In the genomic region with DNA sequence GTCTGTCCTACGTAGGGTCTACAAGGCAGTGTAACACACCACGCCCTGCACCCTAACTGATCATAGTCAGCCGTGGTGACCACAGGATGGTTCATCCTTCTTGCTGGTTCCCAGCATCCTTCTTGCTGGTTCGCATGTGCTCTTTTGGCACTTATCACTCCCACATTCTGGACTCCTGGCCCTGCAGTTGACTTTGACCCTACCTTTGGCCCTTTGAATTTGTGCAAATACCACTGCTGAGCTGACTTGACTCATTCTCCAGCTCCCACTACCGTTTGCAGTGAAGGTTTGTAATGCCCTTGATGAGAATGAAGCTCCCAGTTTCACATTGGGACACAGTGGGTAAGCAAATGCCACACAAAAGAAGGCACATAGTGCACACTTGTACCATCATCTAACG, we compare ENCODE assay signal across 2 cellular contexts.
A peak's percentile ranks its signal among the peaks of the same experiment; 100 is the strongest.
TF ChIP-seq lines count a peak whose summit lies in the region.

No MANE protein-coding gene starts in this region.

TF ChIP-seq in HEK293, 187 proteins besides CTCF, POLR2A, EP300 and RAD21:
- TF ChIP-seq, protein P1, sequence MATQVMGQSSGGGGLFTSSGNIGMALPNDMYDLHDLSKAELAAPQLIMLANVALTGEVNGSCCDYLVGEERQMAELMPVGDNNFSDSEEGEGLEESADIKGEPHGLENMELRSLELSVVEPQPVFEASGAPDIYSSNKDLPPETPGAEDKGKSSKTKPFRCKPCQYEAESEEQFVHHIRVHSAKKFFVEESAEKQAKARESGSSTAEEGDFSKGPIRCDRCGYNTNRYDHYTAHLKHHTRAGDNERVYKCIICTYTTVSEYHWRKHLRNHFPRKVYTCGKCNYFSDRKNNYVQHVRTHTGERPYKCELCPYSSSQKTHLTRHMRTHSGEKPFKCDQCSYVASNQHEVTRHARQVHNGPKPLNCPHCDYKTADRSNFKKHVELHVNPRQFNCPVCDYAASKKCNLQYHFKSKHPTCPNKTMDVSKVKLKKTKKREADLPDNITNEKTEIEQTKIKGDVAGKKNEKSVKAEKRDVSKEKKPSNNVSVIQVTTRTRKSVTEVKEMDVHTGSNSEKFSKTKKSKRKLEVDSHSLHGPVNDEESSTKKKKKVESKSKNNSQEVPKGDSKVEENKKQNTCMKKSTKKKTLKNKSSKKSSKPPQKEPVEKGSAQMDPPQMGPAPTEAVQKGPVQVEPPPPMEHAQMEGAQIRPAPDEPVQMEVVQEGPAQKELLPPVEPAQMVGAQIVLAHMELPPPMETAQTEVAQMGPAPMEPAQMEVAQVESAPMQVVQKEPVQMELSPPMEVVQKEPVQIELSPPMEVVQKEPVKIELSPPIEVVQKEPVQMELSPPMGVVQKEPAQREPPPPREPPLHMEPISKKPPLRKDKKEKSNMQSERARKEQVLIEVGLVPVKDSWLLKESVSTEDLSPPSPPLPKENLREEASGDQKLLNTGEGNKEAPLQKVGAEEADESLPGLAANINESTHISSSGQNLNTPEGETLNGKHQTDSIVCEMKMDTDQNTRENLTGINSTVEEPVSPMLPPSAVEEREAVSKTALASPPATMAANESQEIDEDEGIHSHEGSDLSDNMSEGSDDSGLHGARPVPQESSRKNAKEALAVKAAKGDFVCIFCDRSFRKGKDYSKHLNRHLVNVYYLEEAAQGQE (tag by site-specific recombination; IDR thresholded peaks at IDR 0.05) = no peak
- TF ChIP-seq ZNF585B (tag by site-specific recombination; IDR thresholded peaks at IDR 0.05) = peak; percentile 88
TF ChIP-seq in HEK293: peak in this region for 1.

TF ChIP-seq in liver, 16 proteins besides CTCF, POLR2A, EP300 and RAD21 (continued from another document):
- TF ChIP-seq, protein P2, sequence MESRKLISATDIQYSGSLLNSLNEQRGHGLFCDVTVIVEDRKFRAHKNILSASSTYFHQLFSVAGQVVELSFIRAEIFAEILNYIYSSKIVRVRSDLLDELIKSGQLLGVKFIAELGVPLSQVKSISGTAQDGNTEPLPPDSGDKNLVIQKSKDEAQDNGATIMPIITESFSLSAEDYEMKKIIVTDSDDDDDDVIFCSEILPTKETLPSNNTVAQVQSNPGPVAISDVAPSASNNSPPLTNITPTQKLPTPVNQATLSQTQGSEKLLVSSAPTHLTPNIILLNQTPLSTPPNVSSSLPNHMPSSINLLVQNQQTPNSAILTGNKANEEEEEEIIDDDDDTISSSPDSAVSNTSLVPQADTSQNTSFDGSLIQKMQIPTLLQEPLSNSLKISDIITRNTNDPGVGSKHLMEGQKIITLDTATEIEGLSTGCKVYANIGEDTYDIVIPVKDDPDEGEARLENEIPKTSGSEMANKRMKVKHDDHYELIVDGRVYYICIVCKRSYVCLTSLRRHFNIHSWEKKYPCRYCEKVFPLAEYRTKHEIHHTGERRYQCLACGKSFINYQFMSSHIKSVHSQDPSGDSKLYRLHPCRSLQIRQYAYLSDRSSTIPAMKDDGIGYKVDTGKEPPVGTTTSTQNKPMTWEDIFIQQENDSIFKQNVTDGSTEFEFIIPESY (IDR thresholded peaks at IDR 0.05) = peak; percentile 73
- peak; percentile 76 for TF ChIP-seq FOXA2 (IDR thresholded peaks at IDR 0.05)
- peak; percentile 76 for TF ChIP-seq NR2F2 (IDR thresholded peaks at IDR 0.05)
- TF ChIP-seq FOXA1 (IDR thresholded peaks at IDR 0.05) = peak; percentile 72
- TF ChIP-seq, protein P3, sequence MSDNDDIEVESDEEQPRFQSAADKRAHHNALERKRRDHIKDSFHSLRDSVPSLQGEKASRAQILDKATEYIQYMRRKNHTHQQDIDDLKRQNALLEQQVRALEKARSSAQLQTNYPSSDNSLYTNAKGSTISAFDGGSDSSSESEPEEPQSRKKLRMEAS (IDR thresholded peaks at IDR 0.05) = peak; percentile 98
